In genomic region chr1:16072616-16073484, GRCh38 we compare ENCODE assay signal across 10 cellular contexts. TPM values are rescaled to one million over a fixed set of nuclear protein-coding genes. Genes with fewer than 3 reads are reported as not detected.
DNase-seq lines count a peak whose midpoint lies in the region; ATAC-seq and TF ChIP-seq lines count a peak whose summit lies in the region.
"Had no signal": no experiment of that assay in that cellular context is flagged by ENCODE, and none has a peak within 500 bp of the region (broad histone marks: within the 10 kb centered on the region; RNA-seq: fewer than 3 reads in every experiment).

No MANE protein-coding gene starts in this region.

- H3K27me3 Mint-ChIP-seq in activated naive CD8-positive, alpha-beta T cell treated with anti-CD3 and anti-CD28 coated beads for 36 hours: peaks cover 24% of the 10 kb centered on the region

- no peaks in the 10 kb centered on the region for H3K36me3 Mint-ChIP-seq in activated naive CD8-positive, alpha-beta T cell treated with anti-CD3 and anti-CD28 coated beads for 36 hours

- DNase-seq in 8988T: peak; percentile 41
- no peak for DNase-seq in GM06990 (ENCODE audit: extremely low read depth, insufficient read length)
- DNase-seq in activated naive CD8-positive, alpha-beta T cell treated with anti-CD3 and anti-CD28 coated beads for 36 hours: peak; percentile 14
- no peak for DNase-seq in kidney epithelial cell (ENCODE audit: low read depth)
- no peak for DNase-seq in glomerular visceral epithelial cell (ENCODE audit: extremely low spot score)
- no peak for DNase-seq in midbrain (lab: John Stamatoyannopoulos, UW)
- DNase-seq in superior temporal gyrus (ENCODE audit: extremely low spot score): no peak

- H3K36me3 ChIP-seq in GM06990 (ENCODE audit: control insufficient read depth, insufficient read depth, low read length) (no peaks in the 10 kb centered on the region), kidney epithelial cell (ENCODE audit: control insufficient read depth, insufficient read depth, low read length) (no peaks in the 10 kb centered on the region)

- no peak for TF ChIP-seq CTCF in GM06990 (IDR thresholded peaks at IDR 0.05; ENCODE audit: insufficient read depth, low read length, poor library complexity, severe bottlenecking)
- TF ChIP-seq CTCF in kidney epithelial cell (IDR thresholded peaks at IDR 0.05; ENCODE audit: insufficient read depth, low read length, poor library complexity, severe bottlenecking): peak; percentile 33

- no peaks in the 10 kb centered on the region for H3K9me3 Mint-ChIP-seq in activated naive CD8-positive, alpha-beta T cell treated with anti-CD3 and anti-CD28 coated beads for 36 hours
- H3K9me3 Mint-ChIP-seq: stimulated activated naive CD8-positive, alpha-beta T cell treated with anti-CD3 and anti-CD28 coated beads, Interleukin-15, Interleukin-2, amounts not matched to agents 100 ng/mL and 50 ng/mL, for 24 hours had no signal

- H3K4me3 Mint-ChIP-seq in activated naive CD8-positive, alpha-beta T cell treated with anti-CD3 and anti-CD28 coated beads for 36 hours: peak overlapping the region; percentile 14

- H3K4me3 ChIP-seq in GM06990 (replicated peaks; ENCODE audit: low read depth, low read length) (0 out of 2 replicates have a peak overlapping the region, but pooled peaks have one; percentile 9), kidney epithelial cell (ENCODE audit: low read depth, low read length) (peak overlapping the region; percentile 35)

- H3K27me3 ChIP-seq in GM06990 (replicated peaks; ENCODE audit: control insufficient read depth, insufficient read depth, low read length) (no peaks in the 10 kb centered on the region; the same call in 1 of the 2 replicates), kidney epithelial cell (ENCODE audit: control insufficient read depth, insufficient read depth, low read length) (peaks cover 2% of the 10 kb centered on the region)

- no peak for ATAC-seq in GM21529 (IDR thresholded peaks at IDR 0.05; ENCODE audit: unreplicated experiment)

- no peak overlapping the region for H3K27ac Mint-ChIP-seq in activated naive CD8-positive, alpha-beta T cell treated with anti-CD3 and anti-CD28 coated beads for 36 hours
- H3K27ac Mint-ChIP-seq: stimulated activated naive CD8-positive, alpha-beta T cell treated with anti-CD3 and anti-CD28 coated beads, Interleukin-15, Interleukin-2, amounts not matched to agents 100 ng/mL and 50 ng/mL, for 24 hours had no signal

- H3K4me1 Mint-ChIP-seq in activated naive CD8-positive, alpha-beta T cell treated with anti-CD3 and anti-CD28 coated beads for 36 hours: peaks cover 13% of the 10 kb centered on the region

RNA-seq across cellular contexts. Expression of gene FAM131C, which starts 0.6 kb away (rescaled TPM):
- total RNA-seq in activated naive CD8-positive, alpha-beta T cell treated with anti-CD3 and anti-CD28 coated beads for 36 hours: under 1 TPM; 0.34 to 0.45 TPM
- 0.46 and 0.89 TPM in 2 replicates for total RNA-seq in kidney epithelial cell
- total RNA-seq: RPMI7951 had no signal

RNA-seq across cellular contexts. Expression of gene CLCNKB, which starts 29.3 kb away (rescaled TPM):
- not detected for total RNA-seq in activated naive CD8-positive, alpha-beta T cell treated with anti-CD3 and anti-CD28 coated beads for 36 hours
- 0.50 and 1.6 TPM in 2 replicates for total RNA-seq in kidney epithelial cell
- total RNA-seq: RPMI7951 had no signal

RNA-seq across cellular contexts. Expression of gene CLCNKA, which starts 51.0 kb away (rescaled TPM):
- not detected for total RNA-seq in activated naive CD8-positive, alpha-beta T cell treated with anti-CD3 and anti-CD28 coated beads for 36 hours
- not detected in 2 replicates for total RNA-seq in kidney epithelial cell

RNA-seq across cellular contexts. Expression of gene HSPB7, which starts 55.0 kb away (rescaled TPM):
- total RNA-seq in activated naive CD8-positive, alpha-beta T cell treated with anti-CD3 and anti-CD28 coated beads for 36 hours: not detected
- total RNA-seq in kidney epithelial cell: 0.07 TPM in 1 of 2 replicates, not detected in the other

Comparison
In these comparisons a context has a peak if more than half of its experiments do, and no peak if none do; other contexts are left out.
1. DNase-seq: peak in 8988T (single experiment) and activated naive CD8-positive, alpha-beta T cell treated with anti-CD3 and anti-CD28 coated beads for 36 hours (single experiment); none in GM06990 (single experiment), kidney epithelial cell (single experiment), glomerular visceral epithelial cell (single experiment), midbrain (single experiment) and superior temporal gyrus (single experiment).